In the genomic region with DNA sequence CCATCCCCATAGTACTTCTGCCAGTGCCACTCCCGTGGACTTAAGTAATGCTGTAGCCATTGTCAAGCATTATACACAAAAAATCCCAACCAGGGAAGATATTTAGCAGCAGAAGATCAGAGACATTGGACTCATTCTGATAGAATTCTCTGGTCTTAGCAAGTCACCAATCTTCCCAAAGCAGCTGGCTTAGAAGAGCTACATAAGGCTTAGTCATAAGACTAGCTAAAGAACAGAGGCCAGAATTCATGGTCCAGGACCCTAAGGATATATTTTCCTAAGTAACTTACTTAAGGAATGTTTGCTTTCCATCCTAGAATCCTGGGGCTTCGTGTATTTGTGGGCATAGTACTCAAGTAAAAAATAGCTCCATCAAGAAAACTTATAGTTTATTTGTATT, we compare ENCODE assay signal across 12 cellular contexts.
DNase-seq lines count a peak whose midpoint lies in the region; ATAC-seq and TF ChIP-seq lines count a peak whose summit lies in the region.
"Had no signal": no experiment of that assay in that cellular context is flagged by ENCODE, and none has a peak within 500 bp of the region (broad histone marks: within the 10 kb centered on the region; RNA-seq: fewer than 3 reads in every experiment).

No MANE protein-coding gene starts in this region.

- no peaks in the 10 kb centered on the region for H3K79me2 ChIP-seq in PC-3 (ENCODE audit: low read length)

- ATAC-seq in PC-3 (no peak), GM21381 (IDR thresholded peaks at IDR 0.05; ENCODE audit: unreplicated experiment) (no peak)
- ATAC-seq: K562 had no signal

- H3F3A ChIP-seq in PC-3 (ENCODE audit: low read length, unreplicated experiment) = no peaks in the 10 kb centered on the region

- H4K20me1 ChIP-seq in PC-3 (ENCODE audit: low read length) = no peaks in the 10 kb centered on the region

- 66 to 68% methylated on average over 2 of the region's 2 CpGs for WGBS in thyroid gland, 2 donors

- peak; percentile 5 for DNase-seq in EL
- peak; percentile 1 for DNase-seq in PC-3
- DNase-seq in fibroblast of peridontal ligament (ENCODE audit: extremely low read depth) = peak; percentile 34
- peak; percentile 1 for DNase-seq in renal cortical epithelial cell (ENCODE audit: low read depth)
- no peak for DNase-seq in stimulated activated CD4-positive, alpha-beta T cell treated with anti-CD3 and anti-CD28 coated beads, Interleukin-12 subunit alpha, Interleukin-12 subunit beta, amount 100 ng/mL, for 4 hours
- DNase-seq in thyroid gland = no peak
- DNase-seq: C1 segment of cervical spinal cord; CD4-positive, alpha-beta memory T cell; DMS79; HCEC 1CT had no signal

- CTCF ChIA-PET in PC-3 (lab: Charles Lee) = no interaction called here

- no TSS peak for BruUV-seq in PC-3 (replicated peaks; lab: Mats Ljungman, UMichigan)

- H2AFZ ChIP-seq in PC-3 (ENCODE audit: low read length) = no peak overlapping the region

- intact Hi-C loops in PC-3 (cut with micrococcal nuclease) (no loop called here), thyroid gland (cut with DNase I) (no loop called here)

- TF ChIP-seq CTCF in PC-3 (conservative IDR thresholded peaks at IDR 0.05; ENCODE audit: low read depth, low read length) (no peak), thyroid gland (IDR thresholded peaks at IDR 0.05) (no peak)

- no peak overlapping the region for H3K9ac ChIP-seq in PC-3 (ENCODE audit: low read length)

- no peak overlapping the region for H3K4me2 ChIP-seq in PC-3 (ENCODE audit: low read length)

- H3K27me3 ChIP-seq in PC-3 (ENCODE audit: low read length) (no peaks in the 10 kb centered on the region), thyroid gland (no peaks in the 10 kb centered on the region)

- H3K4me3 ChIP-seq in PC-3 (ENCODE audit: low read length) = no peak overlapping the region
- no peak overlapping the region for H3K4me3 ChIP-seq in thyroid gland (replicated peaks in 1 of 3)
- H3K4me3 ChIP-seq: K562 had no signal

- H3K9me3 ChIP-seq in PC-3 (ENCODE audit: low read length) = no peaks in the 10 kb centered on the region
- H3K9me3 ChIP-seq in thyroid gland = no peaks in the 10 kb centered on the region

- POLR2A ChIA-PET in PC-3 (lab: Charles Lee; ENCODE audit: unreplicated experiment) = no interaction called here

- H3K27ac ChIP-seq in PC-3 (ENCODE audit: low read length) (no peak overlapping the region), thyroid gland (no peak overlapping the region)

- no peaks in the 10 kb centered on the region for H3K4me1 ChIP-seq in PC-3 (ENCODE audit: insufficient read depth, low read length)
- no peaks in the 10 kb centered on the region for H3K4me1 ChIP-seq in thyroid gland

- no peaks in the 10 kb centered on the region for H3K36me3 ChIP-seq in PC-3 (ENCODE audit: low read depth, low read length)
- H3K36me3 ChIP-seq in thyroid gland = no peaks in the 10 kb centered on the region

- no peaks in the 10 kb centered on the region for H3K9me2 ChIP-seq in PC-3 (replicated peaks; ENCODE audit: low read length)

- no peak for TF ChIP-seq POLR2A in thyroid gland (IDR thresholded peaks at IDR 0.05)

Comparison
In these comparisons a context has a peak if more than half of its experiments do, and no peak if none do; other contexts are left out.
1. DNase-seq: peak in EL (single experiment), PC-3 (single experiment), fibroblast of peridontal ligament (single experiment) and renal cortical epithelial cell (single experiment); none in stimulated activated CD4-positive, alpha-beta T cell treated with anti-CD3 and anti-CD28 coated beads, Interleukin-12 subunit alpha, Interleukin-12 subunit beta, amount 100 ng/mL, for 4 hours (single experiment) and thyroid gland (0 of 2).